ENCODE assay signal across 9 cellular contexts in genomic region chr14:59254146-59254910, GRCh38.
DNase-seq lines count a peak whose midpoint lies in the region; ATAC-seq, FAIRE-seq and TF ChIP-seq lines count a peak whose summit lies in the region.
"Had no signal": no experiment of that assay in that cellular context is flagged by ENCODE, and none has a peak within 500 bp of the region (broad histone marks: within the 10 kb centered on the region; RNA-seq: fewer than 3 reads in every experiment).

No MANE protein-coding gene starts in this region.

- in situ Hi-C loops in ACHN (cut with HindIII; ENCODE audit: low pct_ligation_motif_present, low pct_unique_long_range_greater_than_20kb, low sequenced_read_pairs) = no loop called here

- no peak overlapping the region for H3K4me3 Mint-ChIP-seq in astrocyte (ENCODE audit: unreplicated experiment)
- H3K4me3 Mint-ChIP-seq: naive B cell had no signal

- peak overlapping the region; percentile 86 for H3K27ac Mint-ChIP-seq in astrocyte (ENCODE audit: unreplicated experiment)

- peaks cover 15% of the 10 kb centered on the region for H3K79me2 ChIP-seq in astrocyte (ENCODE audit: insufficient read depth, low read length)

- FAIRE-seq in astrocyte (lab: Jason Lieb, UNC) = peak; percentile 91
- peak; percentile 62 for FAIRE-seq in kidney (lab: Jason Lieb, UNC)

- H3K27me3 Mint-ChIP-seq in astrocyte (ENCODE audit: low read depth, unreplicated experiment) = no peaks in the 10 kb centered on the region
- H3K27me3 Mint-ChIP-seq: naive B cell had no signal

- no peaks in the 10 kb centered on the region for H3K9me3 Mint-ChIP-seq in astrocyte (ENCODE audit: unreplicated experiment)

- no peaks in the 10 kb centered on the region for H3K9me3 ChIP-seq in astrocyte (ENCODE audit: insufficient read depth, low read depth, low read length)
- no peaks in the 10 kb centered on the region for H3K9me3 ChIP-seq in kidney (ENCODE audit: control insufficient read depth in 1 of 2, low read length in 2 of 2)
- H3K9me3 ChIP-seq in tibial nerve = no peaks in the 10 kb centered on the region

- H4K20me1 ChIP-seq in astrocyte (ENCODE audit: insufficient read depth, low read length) = peaks cover 38% of the 10 kb centered on the region

- intact Hi-C loops in kidney (cut with DNase I) = no loop called here

- H3K4me2 ChIP-seq in astrocyte (ENCODE audit: low read length) = peak overlapping the region; percentile 57

- DNase-seq in astrocyte (ENCODE audit: low read depth) (peak; percentile 94), kidney (peak; percentile 77), tibial nerve (ENCODE audit: low spot score in 2 of 2) (peak; percentile 47 to 84), SW 1271 (lab: John Stamatoyannopoulos, UW) (no peak), ACHN (no peak)
- DNase-seq: naive B cell had no signal

- H3K27ac ChIP-seq in astrocyte (ENCODE audit: low read depth, low read length) (peak overlapping the region; percentile 44), kidney (ENCODE audit: low read depth in 2 of 2, low read length in 2 of 2) (peak overlapping the region; percentile 72 to 85), tibial nerve (peak overlapping the region in 3 of 4 donors; percentile 5 to 85 (median 81))

- H3K9ac ChIP-seq in astrocyte (ENCODE audit: low read length) = peak overlapping the region; percentile 49
- no peak overlapping the region for H3K9ac ChIP-seq in kidney (ENCODE audit: low read length in 2 of 2)

- TF ChIP-seq CTCF in astrocyte (IDR thresholded peaks at IDR 0.05; ENCODE audit: insufficient read depth, low read depth, low read length) = no peak
- TF ChIP-seq CTCF in kidney (IDR thresholded peaks at IDR 0.05; ENCODE audit: borderline replicate concordance, extremely low read depth, insufficient read depth) = no peak
- no peak for TF ChIP-seq CTCF in tibial nerve (IDR thresholded peaks at IDR 0.05)

- no peaks in the 10 kb centered on the region for H3K36me3 ChIP-seq in astrocyte (ENCODE audit: insufficient read depth, low read length)
- no peaks in the 10 kb centered on the region for H3K36me3 ChIP-seq in kidney (ENCODE audit: control insufficient read depth in 1 of 2, insufficient read depth in 2 of 2, low read length in 2 of 2)
- H3K36me3 ChIP-seq in tibial nerve = no peaks in the 10 kb centered on the region

- no peak overlapping the region for H2AFZ ChIP-seq in astrocyte (ENCODE audit: low read depth, low read length)

- peaks cover 41% of the 10 kb centered on the region for H3K4me1 Mint-ChIP-seq in astrocyte (ENCODE audit: low read depth, unreplicated experiment)

- 15 to 19% methylated on average over 7 of the region's 7 CpGs for WGBS in tibial nerve, 2 donors

- peak overlapping the region; percentile 10 for H3K4me3 ChIP-seq in astrocyte (ENCODE audit: insufficient read depth, low read depth, low read length)
- H3K4me3 ChIP-seq in kidney (ENCODE audit: low read length in 2 of 2) = no peak overlapping the region
- H3K4me3 ChIP-seq in tibial nerve = no peak overlapping the region

- TF ChIP-seq EP300 in tibial nerve (IDR thresholded peaks at IDR 0.05) = peak; percentile 32 to 41

- H3K4me1 ChIP-seq in astrocyte (ENCODE audit: insufficient read depth, low read length) = peaks cover 26% of the 10 kb centered on the region
- H3K4me1 ChIP-seq in kidney (ENCODE audit: control insufficient read depth in 1 of 2, insufficient read depth in 1 of 2, low read depth in 1 of 2, low read length in 2 of 2) = peaks cover 8 to 16% of the 10 kb centered on the region in 2 donors
- H3K4me1 ChIP-seq in tibial nerve = peaks cover 0 to 51% (median 17%) of the 10 kb centered on the region in 4 donors

- H3K27me3 ChIP-seq in astrocyte (ENCODE audit: insufficient read depth, low read length) = no peaks in the 10 kb centered on the region
- H3K27me3 ChIP-seq in tibial nerve = no peaks in the 10 kb centered on the region

- TF ChIP-seq POLR2A in tibial nerve (IDR thresholded peaks at IDR 0.05) = no peak

- ATAC-seq in HG03521 (IDR thresholded peaks at IDR 0.05; ENCODE audit: unreplicated experiment) (peak; percentile 7), GM21717 (IDR thresholded peaks at IDR 0.05; ENCODE audit: unreplicated experiment) (no peak)
- ATAC-seq: Panc1 had no signal

- no peaks in the 10 kb centered on the region for H3K36me3 Mint-ChIP-seq in astrocyte (ENCODE audit: low read depth, unreplicated experiment)
- H3K36me3 Mint-ChIP-seq: naive B cell had no signal

Comparison
In these comparisons a context has a peak if more than half of its experiments do, and no peak if none do; other contexts are left out.
1. DNase-seq: peak in astrocyte (single experiment), kidney (single experiment) and tibial nerve (2 of 2); none in SW 1271 (0 of 2) and ACHN (single experiment).
2. Peak in every context shown above with its lines, with median percentiles within 50 percentile points of each other: H3K27ac ChIP-seq.